14 cellular contexts compared by ENCODE assay signal in the genomic region with DNA sequence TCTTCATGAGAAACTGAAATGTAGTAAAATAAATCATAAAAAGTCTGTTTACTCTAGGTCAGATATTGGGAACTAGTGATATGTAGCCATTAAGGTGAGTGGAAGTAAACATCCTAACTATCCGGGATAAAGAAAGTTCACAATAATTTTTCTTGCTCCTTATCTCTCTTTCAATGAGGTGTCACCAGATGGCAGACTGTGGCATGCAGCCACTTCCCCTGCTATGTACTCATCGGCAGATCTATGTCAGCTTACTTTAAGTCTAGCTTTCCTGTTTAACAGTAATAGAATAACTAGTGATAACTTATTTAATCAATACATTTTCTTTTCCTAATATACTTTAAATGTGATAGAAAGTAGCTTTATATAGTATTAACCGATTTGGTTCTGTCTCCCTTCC.
DNase-seq lines count a peak whose midpoint lies in the region; ATAC-seq and TF ChIP-seq lines count a peak whose summit lies in the region.
"Had no signal": no experiment of that assay in that cellular context is flagged by ENCODE, and none has a peak within 500 bp of the region (broad histone marks: within the 10 kb centered on the region; RNA-seq: fewer than 3 reads in every experiment).

No MANE protein-coding gene starts in this region.

- DNase-seq in DMS 273 treated with DMSO at 0.1 percent for 48 hours (lab: John Stamatoyannopoulos, UW) (peak; percentile 39), NCI-H1694 (lab: John Stamatoyannopoulos, UW) (peak; percentile 42), chondrocyte (ENCODE audit: low spot score) (no peak), mucosa of gallbladder (ENCODE audit: low spot score) (peak; percentile 63), T-helper 9 cell (no peak), mesenteric fat pad (ENCODE audit: low spot score) (no peak), glomerular visceral epithelial cell (ENCODE audit: extremely low spot score) (no peak)
- DNase-seq: activated CD4-positive, alpha-beta T cell treated with anti-CD3 and anti-CD28 coated beads, Interleukin-2, amount 50 U/mL, for 1 hour; activated effector memory CD4-positive, alpha-beta T cell treated with Interleukin-2 at 50 U/mL for 16 hours; immature natural killer cell; stimulated activated CD4-positive, alpha-beta T cell treated with anti-CD3 and anti-CD28 coated beads, Interleukin-2, amount 100 ng/mL, for 24 hours; stimulated activated naive B cell treated with anti-CD40 and anti-IgM and Interleukin-4, amounts not matched to agents 10 μg/mL and 1 μg/mL and 100 μg/mL, for 72 hours; SW 1271 had no signal

- TF ChIP-seq CTCF in chondrocyte (IDR thresholded peaks at IDR 0.05) = peak; percentile 43

- ATAC-seq in GM19395 (IDR thresholded peaks at IDR 0.05; ENCODE audit: unreplicated experiment) = no peak
- ATAC-seq: stimulated activated naive B cell treated with anti-CD40 and anti-IgM and Interleukin-4, amounts not matched to agents 10 μg/mL and 1 μg/mL and 100 μg/mL, for 72 hours had no signal

- H3K9me3 Mint-ChIP-seq in chondrocyte (ENCODE audit: low read depth) = no peaks in the 10 kb centered on the region
- H3K9me3 Mint-ChIP-seq: immature natural killer cell; stimulated activated naive B cell treated with anti-CD40 and anti-IgM and Interleukin-4, amounts not matched to agents 10 μg/mL and 1 μg/mL and 100 μg/mL, for 72 hours had no signal

- no peak overlapping the region for H3K27ac Mint-ChIP-seq in chondrocyte (ENCODE audit: unreplicated experiment)
- H3K27ac Mint-ChIP-seq: immature natural killer cell; stimulated activated naive B cell treated with anti-CD40 and anti-IgM and Interleukin-4, amounts not matched to agents 10 μg/mL and 1 μg/mL and 100 μg/mL, for 72 hours had no signal

- peaks cover 26% of the 10 kb centered on the region for H3K4me1 Mint-ChIP-seq in chondrocyte (ENCODE audit: low read depth)
- H3K4me1 Mint-ChIP-seq: immature natural killer cell had no signal

- no peaks in the 10 kb centered on the region for H3K36me3 Mint-ChIP-seq in chondrocyte (ENCODE audit: low read depth)
- H3K36me3 Mint-ChIP-seq: immature natural killer cell; stimulated activated naive B cell treated with anti-CD40 and anti-IgM and Interleukin-4, amounts not matched to agents 10 μg/mL and 1 μg/mL and 100 μg/mL, for 72 hours had no signal

- H3K4me3 Mint-ChIP-seq in chondrocyte (ENCODE audit: unreplicated experiment) = no peak overlapping the region
- H3K4me3 Mint-ChIP-seq: immature natural killer cell; stimulated activated naive B cell treated with anti-CD40 and anti-IgM and Interleukin-4, amounts not matched to agents 10 μg/mL and 1 μg/mL and 100 μg/mL, for 72 hours had no signal

- no peaks in the 10 kb centered on the region for H3K27me3 Mint-ChIP-seq in chondrocyte (ENCODE audit: low read depth)

Comparison
In these comparisons a context has a peak if more than half of its experiments do, and no peak if none do; other contexts are left out.
1. DNase-seq: peak in DMS 273 treated with DMSO at 0.1 percent for 48 hours (single experiment), NCI-H1694 (single experiment) and mucosa of gallbladder (single experiment); none in chondrocyte (single experiment), T-helper 9 cell (single experiment), mesenteric fat pad (single experiment) and glomerular visceral epithelial cell (single experiment).